ENCODE assay signal across 19 cellular contexts in genomic region chr20:47666304-47666703, GRCh38.
"Had no signal": no experiment of that assay in that cellular context is flagged by ENCODE, and none has a peak within 500 bp of the region (broad histone marks: within the 10 kb centered on the region; RNA-seq: fewer than 3 reads in every experiment).

No MANE protein-coding gene starts in this region.

- H3K36me3 ChIP-seq: cardiac muscle cell, WERI-Rb-1 had no signal

- H3K4me1 Mint-ChIP-seq: activated naive CD8-positive, alpha-beta T cell treated with anti-CD3 and anti-CD28 coated beads for 36 hours had no signal

- H3K36me3 Mint-ChIP-seq: activated naive CD8-positive, alpha-beta T cell treated with anti-CD3 and anti-CD28 coated beads for 36 hours; naive B cell had no signal

- H3K4me3 ChIP-seq: cardiac muscle cell, esophagus muscularis mucosa, heart right ventricle, left lung, mucosa of descending colon, sigmoid colon, vagina had no signal

- ATAC-seq: heart right ventricle, left lung, mucosa of descending colon had no signal

- H3K27me3 ChIP-seq: cardiac muscle cell, esophagus muscularis mucosa, heart right ventricle, left lung, sigmoid colon, vagina had no signal

- H3K4me3 Mint-ChIP-seq: activated naive CD8-positive, alpha-beta T cell treated with anti-CD3 and anti-CD28 coated beads for 36 hours; dendritic cell treated with granulocyte-macrophage colony-stimulating factor and Interleukin-4, amounts not matched to agents 40 ng/mL and 50 ng/mL, for 4 days had no signal

- H3K9me3 ChIP-seq: esophagus muscularis mucosa, heart right ventricle, left lung, mucosa of descending colon, sigmoid colon, vagina had no signal

- H3K27me3 Mint-ChIP-seq: activated naive CD8-positive, alpha-beta T cell treated with anti-CD3 and anti-CD28 coated beads for 36 hours; dendritic cell treated with granulocyte-macrophage colony-stimulating factor and Interleukin-4, amounts not matched to agents 40 ng/mL and 50 ng/mL, for 4 days; naive B cell had no signal

- H3K9me3 Mint-ChIP-seq: activated naive CD8-positive, alpha-beta T cell treated with anti-CD3 and anti-CD28 coated beads for 36 hours; dendritic cell treated with granulocyte-macrophage colony-stimulating factor and Interleukin-4, amounts not matched to agents 40 ng/mL and 50 ng/mL, for 4 days had no signal

- H3K27ac ChIP-seq: cardiac muscle cell, esophagus muscularis mucosa, heart right ventricle, left lung, parathyroid adenoma, sigmoid colon, vagina had no signal

- H3K27ac Mint-ChIP-seq: activated naive CD8-positive, alpha-beta T cell treated with anti-CD3 and anti-CD28 coated beads for 36 hours had no signal

- DNase-seq: activated CD4-positive, alpha-beta T cell treated with anti-CD3 and anti-CD28 coated beads, Interleukin-2, amount 50 U/mL, for 4 hours; activated effector memory CD4-positive, alpha-beta T cell treated with anti-CD3 and anti-CD28 coated beads, Interleukin-2, amount 50 U/mL, for 16 hours; activated naive CD8-positive, alpha-beta T cell treated with anti-CD3 and anti-CD28 coated beads for 36 hours; amniotic stem cell; effector CD8-positive, alpha-beta T cell; heart right ventricle; left lung; mucosa of descending colon; naive B cell; sigmoid colon; stimulated activated CD4-positive, alpha-beta T cell treated with anti-CD3 and anti-CD28 coated beads, Interleukin-4, amount 100 ng/mL, for 4 hours; stimulated activated naive CD4-positive, alpha-beta T cell; SW 1271; WERI-Rb-1 had no signal
